ENCODE assay signal across 15 cellular contexts in genomic region chr9:91188719-91189590, GRCh38.
"Had no signal": no experiment of that assay in that cellular context is flagged by ENCODE, and none has a peak within 500 bp of the region (broad histone marks: within the 10 kb centered on the region; RNA-seq: fewer than 3 reads in every experiment).

No MANE protein-coding gene starts in this region.

- H3K27me3 Mint-ChIP-seq: T-helper 17 cell had no signal

- H3K27ac ChIP-seq: suprapubic skin, upper lobe of left lung had no signal

- H3K36me3 Mint-ChIP-seq: mesothelial cell of epicardium had no signal

- ATAC-seq: gastrocnemius medialis, T-helper 17 cell, WTC11 had no signal

- H3K4me3 Mint-ChIP-seq: mesothelial cell of epicardium, T-helper 17 cell, WTC11 had no signal

- H3K4me3 ChIP-seq: cardiac muscle cell, gastrocnemius medialis, left ventricle myocardium inferior, right atrium auricular region, suprapubic skin, upper lobe of left lung had no signal

- DNase-seq: activated CD4-positive, alpha-beta T cell treated with anti-CD3 and anti-CD28 coated beads, Interleukin-2, amount 50 U/mL, for 1 hour; activated CD8-positive, alpha-beta memory T cell treated with anti-CD3 and anti-CD28 coated beads, Interleukin-2, amount 50 U/mL, for 48 hours; activated gamma-delta T cell; effector CD8-positive, alpha-beta T cell; gastrocnemius medialis; left ventricle myocardium inferior; Right ventricle myocardium superior; small intestine; T-helper 17 cell; upper lobe of left lung had no signal

- H3K27ac Mint-ChIP-seq: mesothelial cell of epicardium, T-helper 17 cell, WTC11 had no signal
